1 cellular context compared by ENCODE assay signal in the genomic region with DNA sequence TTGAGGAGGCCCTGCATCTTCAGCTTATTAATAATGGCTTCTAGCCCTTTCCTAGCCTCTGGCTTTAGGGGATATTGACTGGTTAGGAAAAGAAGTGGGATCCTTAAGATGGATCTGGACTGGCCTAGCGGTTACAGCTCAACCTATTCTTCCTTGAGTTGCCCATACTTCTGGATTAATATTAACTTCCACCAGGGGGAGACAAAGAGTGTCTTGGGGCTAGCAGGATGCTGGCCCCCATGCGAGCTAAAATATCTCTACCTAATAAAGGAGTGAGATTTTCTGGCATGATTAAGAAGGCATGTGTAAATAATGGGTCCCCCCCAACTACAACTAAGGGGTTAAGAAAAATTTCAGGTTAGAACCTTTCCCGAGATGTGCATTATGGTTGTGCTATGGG.
TF ChIP-seq lines count a peak whose summit lies in the region.

No MANE protein-coding gene starts in this region.

TF ChIP-seq in GM12878, 131 proteins besides CTCF, POLR2A, EP300 and RAD21:
- TF ChIP-seq STAT3 (IDR thresholded peaks at IDR 0.05; ENCODE audit: low read depth, low read length), result no peak
- no peak for TF ChIP-seq FOXK2 (IDR thresholded peaks at IDR 0.05)
- no peak for TF ChIP-seq PAX5 (IDR thresholded peaks at IDR 0.05; ENCODE audit: borderline replicate concordance, low read depth, low read length)
- TF ChIP-seq, protein P1, sequence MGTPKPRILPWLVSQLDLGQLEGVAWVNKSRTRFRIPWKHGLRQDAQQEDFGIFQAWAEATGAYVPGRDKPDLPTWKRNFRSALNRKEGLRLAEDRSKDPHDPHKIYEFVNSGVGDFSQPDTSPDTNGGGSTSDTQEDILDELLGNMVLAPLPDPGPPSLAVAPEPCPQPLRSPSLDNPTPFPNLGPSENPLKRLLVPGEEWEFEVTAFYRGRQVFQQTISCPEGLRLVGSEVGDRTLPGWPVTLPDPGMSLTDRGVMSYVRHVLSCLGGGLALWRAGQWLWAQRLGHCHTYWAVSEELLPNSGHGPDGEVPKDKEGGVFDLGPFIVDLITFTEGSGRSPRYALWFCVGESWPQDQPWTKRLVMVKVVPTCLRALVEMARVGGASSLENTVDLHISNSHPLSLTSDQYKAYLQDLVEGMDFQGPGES (IDR thresholded peaks at IDR 0.05), result no peak
